ENCODE assay signal across 22 cellular contexts in genomic region chr16:30621765-30622164, GRCh38. TPM values are rescaled to one million over a fixed set of nuclear protein-coding genes. Genes with fewer than 3 reads are reported as not detected.
DNase-seq lines count a peak whose midpoint lies in the region; ATAC-seq and TF ChIP-seq lines count a peak whose summit lies in the region.
"Had no signal": no experiment of that assay in that cellular context is flagged by ENCODE, and none has a peak within 500 bp of the region (broad histone marks: within the 10 kb centered on the region; RNA-seq: fewer than 3 reads in every experiment).

No MANE protein-coding gene starts in this region.

- peak; percentile 56 for DNase-seq in AG08395 (ENCODE audit: low spot score)
- DNase-seq in GM23338 (ENCODE audit: low spot score): no peak
- peak; percentile 77 for DNase-seq in SK-MEL-5 (ENCODE audit: low read depth, low spot score)
- peak; percentile 94 for DNase-seq in fibroblast of peridontal ligament (ENCODE audit: extremely low read depth)
- no peak for DNase-seq in chondrocyte (ENCODE audit: low spot score)
- no peak for DNase-seq in activated CD8-positive, alpha-beta memory T cell treated with anti-CD3 and anti-CD28 coated beads, Interleukin-2, amount 50 U/mL, for 48 hours
- DNase-seq: CD4-positive, alpha-beta memory T cell; dermis blood vessel endothelial cell; DMS153; kidney glomerular epithelial cell; mesenchymal stem cell; naive thymus-derived CD8-positive, alpha-beta T cell; NCI-H510A treated with DMSO at 0.1 percent for 48 hours; ovary; right cardiac atrium; RPMI8226 had no signal

- H3K27me3 ChIP-seq in GM23338 (ENCODE audit: insufficient read depth): no peaks in the 10 kb centered on the region
- H3K27me3 ChIP-seq: ovary had no signal

- no peaks in the 10 kb centered on the region for H3K79me2 ChIP-seq in GM23338 (replicated peaks; ENCODE audit: insufficient read depth)

- H3K4me3 ChIP-seq in GM23338: no peak overlapping the region
- H3K4me3 ChIP-seq: gastroesophageal sphincter, ovary had no signal

- H3K27ac Mint-ChIP-seq in GM23338 (no peak overlapping the region), chondrocyte (ENCODE audit: unreplicated experiment) (no peak overlapping the region)
- H3K27ac Mint-ChIP-seq: activated naive CD8-positive, alpha-beta T cell; activated T-helper 17 cell treated with anti-CD3 and anti-CD28 coated beads, Interleukin-2, amount 50 U/mL, for 72 hours; naive thymus-derived CD8-positive, alpha-beta T cell had no signal

- H3K27me3 Mint-ChIP-seq in GM23338 (ENCODE audit: insufficient read depth, low read depth, poor library complexity) (peaks cover 8% of the 10 kb centered on the region), chondrocyte (ENCODE audit: low read depth) (no peaks in the 10 kb centered on the region)
- H3K27me3 Mint-ChIP-seq: activated naive CD8-positive, alpha-beta T cell had no signal

- H3K4me2 ChIP-seq in GM23338: no peak overlapping the region

- peak overlapping the region; percentile 72 for H2AFZ ChIP-seq in GM23338

- H3K4me1 ChIP-seq in GM23338 (ENCODE audit: insufficient read depth): no peaks in the 10 kb centered on the region
- H3K4me1 ChIP-seq: gastroesophageal sphincter had no signal

- no peaks in the 10 kb centered on the region for H3K9me2 ChIP-seq in GM23338 (ENCODE audit: insufficient read depth)

- H3K36me3 ChIP-seq in GM23338 (ENCODE audit: insufficient read depth): no peaks in the 10 kb centered on the region
- H3K36me3 ChIP-seq: gastroesophageal sphincter, ovary had no signal

- H3K4me1 Mint-ChIP-seq in GM23338 (peaks cover 12% of the 10 kb centered on the region; the same call in 2 of the 3 replicates), chondrocyte (ENCODE audit: low read depth) (no peaks in the 10 kb centered on the region)
- H3K4me1 Mint-ChIP-seq: activated T-helper 17 cell treated with anti-CD3 and anti-CD28 coated beads, Interleukin-2, amount 50 U/mL, for 72 hours; CD4-positive, alpha-beta memory T cell had no signal

- no peak overlapping the region for H3K27ac ChIP-seq in GM23338 (ENCODE audit: low read depth)
- H3K27ac ChIP-seq: gastroesophageal sphincter, ovary had no signal

- in situ Hi-C loops in SK-MEL-5 (cut with HindIII; ENCODE audit: low pct_unique_long_range_greater_than_20kb, low sequenced_read_pairs): no loop called here

- ATAC-seq in GM23338 (no peak), HG02970 (IDR thresholded peaks at IDR 0.05; ENCODE audit: low FRiP score, unreplicated experiment) (no peak), HG03196 (IDR thresholded peaks at IDR 0.05; ENCODE audit: unreplicated experiment) (no peak)
- ATAC-seq: activated T-helper 17 cell treated with anti-CD3 and anti-CD28 coated beads, Interleukin-2, amount 50 U/mL, for 72 hours; gastroesophageal sphincter; HCT116; naive thymus-derived CD8-positive, alpha-beta T cell; right cardiac atrium had no signal

- H3K4me3 Mint-ChIP-seq in GM23338 (no peak overlapping the region), chondrocyte (ENCODE audit: unreplicated experiment) (no peak overlapping the region)
- H3K4me3 Mint-ChIP-seq: activated naive CD8-positive, alpha-beta T cell; activated T-helper 17 cell treated with anti-CD3 and anti-CD28 coated beads, Interleukin-2, amount 50 U/mL, for 72 hours; CD4-positive, alpha-beta memory T cell; naive thymus-derived CD8-positive, alpha-beta T cell had no signal

- TF ChIP-seq CTCF in GM23338 (conservative IDR thresholded peaks at IDR 0.05; ENCODE audit: low read depth in 2 of 2) (no peak), chondrocyte (IDR thresholded peaks at IDR 0.05) (no peak)

- H3K9me3 Mint-ChIP-seq in GM23338 (peaks cover 2% of the 10 kb centered on the region; the same call in 1 of the 3 replicates), chondrocyte (ENCODE audit: low read depth) (peaks cover 10% of the 10 kb centered on the region)
- H3K9me3 Mint-ChIP-seq: activated T-helper 17 cell treated with anti-CD3 and anti-CD28 coated beads, Interleukin-2, amount 50 U/mL, for 72 hours; naive thymus-derived CD8-positive, alpha-beta T cell had no signal

- H3K36me3 Mint-ChIP-seq in GM23338 (ENCODE audit: low read depth) (no peaks in the 10 kb centered on the region), chondrocyte (ENCODE audit: low read depth) (no peaks in the 10 kb centered on the region)
- H3K36me3 Mint-ChIP-seq: activated naive CD8-positive, alpha-beta T cell; CD4-positive, alpha-beta memory T cell; naive thymus-derived CD8-positive, alpha-beta T cell had no signal

- H4K20me1 ChIP-seq in GM23338 (replicated peaks; ENCODE audit: insufficient read depth): no peaks in the 10 kb centered on the region

- no peaks in the 10 kb centered on the region for H3F3A ChIP-seq in GM23338 (replicated peaks; ENCODE audit: low read depth)

TF ChIP-seq in GM23338, 12 proteins besides CTCF, POLR2A, EP300 and RAD21 (continues in another document):
- TF ChIP-seq STAT1 (IDR thresholded peaks at IDR 0.05; ENCODE audit: unreplicated experiment) (no peak), ZNF114 (CRISPR knock-in tag; IDR thresholded peaks at IDR 0.05) (no peak), CREB1 (CRISPR knock-in tag; IDR thresholded peaks at IDR 0.05; ENCODE audit: low read depth) (no peak), JUNB (IDR thresholded peaks at IDR 0.05; ENCODE audit: unreplicated experiment) (no peak)

RNA-seq across cellular contexts. Expression of gene ZNF689, which starts 11.6 kb away (rescaled TPM):
- 13.4 and 16.7 TPM in 2 replicates for total RNA-seq in GM23338 (2014; rRNA removed; shearing (Covaris generic))
- 5.3 and 5.9 TPM in 2 replicates for polyA plus RNA-seq in GM23338 (2016; fragmentation: Nextera tagmentation; extraction: Ambion mirVana)
- total RNA-seq in SK-MEL-5 (2014; rRNA removed; shearing (Covaris generic)): 23.0 TPM in 2 replicates
- 28.8 and 39.0 TPM in 2 replicates for polyA plus RNA-seq in SK-MEL-5 (2015; cell fraction: cytosol; rRNA removed)
- 19.6 and 19.9 TPM in 2 replicates for polyA plus RNA-seq in SK-MEL-5 (2015; cell fraction: nucleus; rRNA removed)
- 5.9 to 8.5 TPM (median 7.1 TPM) in 3 replicates for total RNA-seq in chondrocyte

RNA-seq across cellular contexts. Expression of gene PRR14, which starts 29.0 kb away (rescaled TPM):
- 4.6 and 8.9 TPM in 2 replicates for total RNA-seq in GM23338 (2014; rRNA removed; shearing (Covaris generic))
- 12.7 and 13.0 TPM in 2 replicates for polyA plus RNA-seq in GM23338 (2016; fragmentation: Nextera tagmentation; extraction: Ambion mirVana)
- total RNA-seq in SK-MEL-5 (2014; rRNA removed; shearing (Covaris generic)): 3.0 and 5.0 TPM in 2 replicates
- 29.4 and 30.0 TPM in 2 replicates for polyA plus RNA-seq in SK-MEL-5 (2015; cell fraction: cytosol; rRNA removed)
- 45.8 and 59.4 TPM in 2 replicates for polyA plus RNA-seq in SK-MEL-5 (2015; cell fraction: nucleus; rRNA removed)
- 33.5 to 46.9 TPM (median 42.0 TPM) in 3 replicates for total RNA-seq in chondrocyte

RNA-seq across cellular contexts. Expression of gene ZNF785, which starts 36.3 kb away (rescaled TPM):
- total RNA-seq in GM23338 (2014; rRNA removed; shearing (Covaris generic)): 7.1 and 7.5 TPM in 2 replicates
- 4.9 and 5.4 TPM in 2 replicates for polyA plus RNA-seq in GM23338 (2016; fragmentation: Nextera tagmentation; extraction: Ambion mirVana)
- 12.1 and 13.0 TPM in 2 replicates for total RNA-seq in SK-MEL-5 (2014; rRNA removed; shearing (Covaris generic))
- polyA plus RNA-seq in SK-MEL-5 (2015; cell fraction: cytosol; rRNA removed): 12.7 and 13.3 TPM in 2 replicates
- 32.7 and 35.6 TPM in 2 replicates for polyA plus RNA-seq in SK-MEL-5 (2015; cell fraction: nucleus; rRNA removed)
- total RNA-seq in chondrocyte: 17.0 to 20.2 TPM (median 17.7 TPM) in 3 replicates

RNA-seq across cellular contexts. Expression of gene FBRS, which starts 36.5 kb away (rescaled TPM):
- total RNA-seq in GM23338 (2014; rRNA removed; shearing (Covaris generic)): 5.2 and 7.2 TPM in 2 replicates
- polyA plus RNA-seq in GM23338 (2016; fragmentation: Nextera tagmentation; extraction: Ambion mirVana): 2.3 and 2.7 TPM in 2 replicates
- total RNA-seq in SK-MEL-5 (2014; rRNA removed; shearing (Covaris generic)): 8.8 and 8.9 TPM in 2 replicates
- polyA plus RNA-seq in SK-MEL-5 (2015; cell fraction: cytosol; rRNA removed): 40.5 and 53.2 TPM in 2 replicates
- 78.2 and 83.6 TPM in 2 replicates for polyA plus RNA-seq in SK-MEL-5 (2015; cell fraction: nucleus; rRNA removed)
- 49.9 to 54.5 TPM (median 52.8 TPM) in 3 replicates for total RNA-seq in chondrocyte

RNA-seq across cellular contexts. Expression of gene ZNF688, which starts 50.3 kb away (rescaled TPM):
- 1.3 and 4.0 TPM in 2 replicates for total RNA-seq in GM23338 (2014; rRNA removed; shearing (Covaris generic))
- 4.4 and 6.2 TPM in 2 replicates for polyA plus RNA-seq in GM23338 (2016; fragmentation: Nextera tagmentation; extraction: Ambion mirVana)
- total RNA-seq in SK-MEL-5 (2014; rRNA removed; shearing (Covaris generic)): 16.3 and 23.4 TPM in 2 replicates
- polyA plus RNA-seq in SK-MEL-5 (2015; cell fraction: cytosol; rRNA removed): 14.9 and 15.8 TPM in 2 replicates
- polyA plus RNA-seq in SK-MEL-5 (2015; cell fraction: nucleus; rRNA removed): 11.1 and 14.3 TPM in 2 replicates
- total RNA-seq in chondrocyte: 11.7 to 15.0 TPM (median 13.7 TPM) in 3 replicates

Comparison
In these comparisons a context has a peak if more than half of its experiments do, and no peak if none do; other contexts are left out.
1. DNase-seq: peak in AG08395 (single experiment), SK-MEL-5 (single experiment) and fibroblast of peridontal ligament (single experiment); none in GM23338 (single experiment), chondrocyte (single experiment) and activated CD8-positive, alpha-beta memory T cell treated with anti-CD3 and anti-CD28 coated beads, Interleukin-2, amount 50 U/mL, for 48 hours (single experiment).